Comparison of ENCODE assay signal across 9 cellular contexts in the genomic region with DNA sequence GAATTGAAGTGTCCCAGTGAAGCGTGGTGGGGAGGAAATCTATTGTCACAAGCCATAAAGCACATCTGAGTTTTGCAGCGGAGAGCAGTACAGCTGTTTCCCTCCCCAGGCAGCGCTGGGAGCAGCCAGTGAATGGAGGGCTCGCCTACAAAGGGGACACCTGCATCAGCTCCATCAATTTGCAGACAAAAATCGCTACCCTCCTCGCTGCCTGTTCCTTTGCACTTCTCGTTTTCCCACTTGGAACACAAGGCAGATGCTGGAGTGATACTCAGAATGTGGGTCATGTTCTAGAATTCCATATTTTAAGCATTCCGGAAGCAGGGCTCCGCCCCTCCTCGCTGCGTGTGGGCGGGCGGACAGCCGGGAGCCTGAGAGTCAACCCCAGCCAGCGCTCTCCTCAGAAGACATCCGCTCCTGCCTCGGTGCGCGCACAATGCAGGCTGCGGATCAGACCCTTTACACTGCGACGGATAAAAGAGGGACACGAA.
DNase-seq lines count a peak whose midpoint lies in the region; ATAC-seq, FAIRE-seq and TF ChIP-seq lines count a peak whose summit lies in the region.
"Had no signal": no experiment of that assay in that cellular context is flagged by ENCODE, and none has a peak within 500 bp of the region (broad histone marks: within the 10 kb centered on the region; RNA-seq: fewer than 3 reads in every experiment).

No MANE protein-coding gene starts in this region.

- H3K36me3 Mint-ChIP-seq in natural killer cell, result no peaks in the 10 kb centered on the region

- peak overlapping the region; percentile 85 for H3K4me3 Mint-ChIP-seq in natural killer cell

- no peak for TF ChIP-seq POLR2A in ovary (IDR thresholded peaks at IDR 0.05)

- no peaks in the 10 kb centered on the region for H3K27me3 Mint-ChIP-seq in natural killer cell (ENCODE audit: low read depth in 2 of 2)

- H3K36me3 ChIP-seq in ovary, result no peaks in the 10 kb centered on the region

- ATAC-seq in GM21786 (IDR thresholded peaks at IDR 0.05; ENCODE audit: unreplicated experiment) (peak; percentile 71), natural killer cell (peak in 2 of 3 donors; percentile 72 to 78)

- WGBS in ovary, 3 donors, result 2 to 5% (median 3%) methylated on average over 23 of the region's 23 CpGs

- peak overlapping the region in 1 of 2 donors; percentile 77 for H3K27ac Mint-ChIP-seq in natural killer cell

- intact Hi-C loops in dorsolateral prefrontal cortex (cut with DNase I), result no loop called here
- intact Hi-C loops in natural killer cell (cut with micrococcal nuclease), result no loop called here
- intact Hi-C loops in ovary (cut with DNase I), result no loop called here

- H3K4me1 Mint-ChIP-seq in natural killer cell, result peaks cover 11 to 12% of the 10 kb centered on the region in 2 donors

- peak overlapping the region; percentile 6 to 66 (median 48) for H3K4me3 ChIP-seq in dorsolateral prefrontal cortex
- no peak overlapping the region for H3K4me3 ChIP-seq in ovary

- H3K27me3 ChIP-seq in dorsolateral prefrontal cortex (no peaks in the 10 kb centered on the region), ovary (no peaks in the 10 kb centered on the region)

- FAIRE-seq in GM19239 (lab: Jason Lieb, UNC), result no peak
- FAIRE-seq: endometrium had no signal

- TF ChIP-seq EP300 in ovary (IDR thresholded peaks at IDR 0.05), result no peak

- TF ChIP-seq CTCF in dorsolateral prefrontal cortex (IDR thresholded peaks at IDR 0.05 in 54 of 56, conservative IDR thresholded peaks at IDR 0.05 in 2 of 56; ENCODE audit: low read depth in 1 of 56, partially characterized antibody in 56 of 56) (no peak), natural killer cell (IDR thresholded peaks at IDR 0.05) (no peak), ovary (IDR thresholded peaks at IDR 0.05) (no peak)

- H3K27ac ChIP-seq in dorsolateral prefrontal cortex (peak overlapping the region in 2 of 59 donors; percentile 4 to 29), ovary (no peak overlapping the region)

- DNase-seq in GM03348 (ENCODE audit: low spot score) (peak; percentile 84), NCI-H345 treated with DMSO at 0.1 percent for 48 hours (lab: John Stamatoyannopoulos, UW; ENCODE audit: unreplicated experiment) (peak; percentile 65), dorsolateral prefrontal cortex (peak in 8 of 10 donors; percentile 33 to 64 (median 54)), natural killer cell (no peak), GM19239 (ENCODE audit: insufficient read length, low spot score) (no peak), ovary (no peak), NCI-H774 (lab: John Stamatoyannopoulos, UW) (no peak)

- H3K9me3 Mint-ChIP-seq in natural killer cell, result no peaks in the 10 kb centered on the region

- no peaks in the 10 kb centered on the region for H3K9me3 ChIP-seq in ovary

- peaks cover 4% of the 10 kb centered on the region for H3K4me1 ChIP-seq in ovary (ENCODE audit: insufficient read depth)

Comparison
In these comparisons a context has a peak if more than half of its experiments do, and no peak if none do; other contexts are left out.
1. DNase-seq: peak in GM03348 (single experiment), NCI-H345 treated with DMSO at 0.1 percent for 48 hours (single experiment) and dorsolateral prefrontal cortex (8 of 10); none in natural killer cell (single experiment), GM19239 (single experiment), ovary (0 of 5) and NCI-H774 (single experiment).